1 cellular context compared by ENCODE assay signal in the genomic region with DNA sequence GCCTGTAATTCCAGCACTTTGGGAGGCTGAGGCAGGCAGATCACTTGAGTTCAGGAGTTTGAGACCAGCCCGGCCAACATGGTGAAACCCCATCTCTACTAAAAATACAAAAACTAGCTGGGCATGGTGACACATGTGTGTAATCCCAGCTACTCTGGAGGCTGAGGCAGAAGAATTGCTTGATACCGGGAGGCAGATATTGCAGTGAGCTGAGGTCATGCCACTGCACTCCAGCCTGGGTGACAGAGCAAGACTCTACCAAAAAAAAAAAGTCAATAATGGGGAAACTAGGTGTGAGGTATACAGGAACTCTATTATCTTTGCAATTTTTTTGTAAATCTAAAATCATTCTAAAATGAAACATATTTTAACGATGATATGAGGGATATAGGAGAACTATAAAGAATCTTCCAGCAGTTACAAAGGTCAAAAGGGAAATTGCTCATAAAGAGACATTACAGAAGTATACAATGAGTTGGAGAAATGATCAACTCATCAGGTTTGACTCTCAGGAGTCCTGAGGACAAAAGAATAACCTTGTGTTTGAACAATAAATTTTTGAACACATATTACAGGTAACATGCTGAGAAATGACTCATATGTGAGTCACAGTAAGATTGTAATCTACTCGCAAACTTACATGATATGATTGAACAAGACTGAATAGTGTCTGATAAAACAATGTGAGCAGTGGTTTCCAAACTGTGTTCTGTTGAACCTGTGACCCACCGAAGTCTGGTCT.
TF ChIP-seq lines count a peak whose summit lies in the region.

No MANE protein-coding gene starts in this region.

TF ChIP-seq in HepG2, 621 proteins besides CTCF, POLR2A, EP300 and RAD21:
- TF ChIP-seq SATB2 (CRISPR knock-in tag; IDR thresholded peaks at IDR 0.05) (no peak), ZNF883 (CRISPR knock-in tag; IDR thresholded peaks at IDR 0.05; ENCODE audit: not compliant biosample characterization) (no peak), NFATC3 (CRISPR knock-in tag; IDR thresholded peaks at IDR 0.05) (no peak), POLR2AphosphoS5 (IDR thresholded peaks at IDR 0.05; ENCODE audit: low read depth, low read length) (no peak), ZNF598 (CRISPR knock-in tag; IDR thresholded peaks at IDR 0.05; ENCODE audit: borderline replicate concordance) (no peak), KDM3A (CRISPR knock-in tag; IDR thresholded peaks at IDR 0.05; ENCODE audit: low read depth) (no peak), ZNF383 (CRISPR knock-in tag; IDR thresholded peaks at IDR 0.05; ENCODE audit: borderline replicate concordance) (no peak)
- TF ChIP-seq, protein P1, sequence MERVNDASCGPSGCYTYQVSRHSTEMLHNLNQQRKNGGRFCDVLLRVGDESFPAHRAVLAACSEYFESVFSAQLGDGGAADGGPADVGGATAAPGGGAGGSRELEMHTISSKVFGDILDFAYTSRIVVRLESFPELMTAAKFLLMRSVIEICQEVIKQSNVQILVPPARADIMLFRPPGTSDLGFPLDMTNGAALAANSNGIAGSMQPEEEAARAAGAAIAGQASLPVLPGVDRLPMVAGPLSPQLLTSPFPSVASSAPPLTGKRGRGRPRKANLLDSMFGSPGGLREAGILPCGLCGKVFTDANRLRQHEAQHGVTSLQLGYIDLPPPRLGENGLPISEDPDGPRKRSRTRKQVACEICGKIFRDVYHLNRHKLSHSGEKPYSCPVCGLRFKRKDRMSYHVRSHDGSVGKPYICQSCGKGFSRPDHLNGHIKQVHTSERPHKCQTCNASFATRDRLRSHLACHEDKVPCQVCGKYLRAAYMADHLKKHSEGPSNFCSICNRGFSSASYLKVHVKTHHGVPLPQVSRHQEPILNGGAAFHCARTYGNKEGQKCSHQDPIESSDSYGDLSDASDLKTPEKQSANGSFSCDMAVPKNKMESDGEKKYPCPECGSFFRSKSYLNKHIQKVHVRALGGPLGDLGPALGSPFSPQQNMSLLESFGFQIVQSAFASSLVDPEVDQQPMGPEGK (CRISPR knock-in tag; IDR thresholded peaks at IDR 0.05), result no peak
